ENCODE assay signal across 1 cellular context in the genomic region with DNA sequence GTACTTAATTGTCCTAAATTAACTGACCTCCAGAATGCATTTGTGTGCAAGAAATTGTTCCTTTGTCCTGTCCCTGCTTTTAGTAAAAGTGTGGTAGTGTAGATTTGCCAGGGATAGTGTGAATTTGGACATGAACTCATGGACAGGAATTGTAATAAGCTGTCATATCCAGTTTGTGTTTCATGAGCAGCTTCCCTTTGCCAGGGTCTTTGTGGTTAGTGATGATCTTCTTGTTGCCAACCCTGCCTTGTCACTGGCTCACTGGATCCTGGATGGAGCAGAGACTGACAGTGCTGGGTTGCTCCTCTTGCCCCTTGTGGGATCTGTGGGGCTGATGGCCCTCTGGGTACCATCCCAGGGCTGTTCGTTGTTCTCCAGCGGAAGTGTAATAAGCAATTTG.
TF ChIP-seq lines count a peak whose summit lies in the region.

No MANE protein-coding gene starts in this region.

TF ChIP-seq in SK-N-SH, 30 proteins besides CTCF, POLR2A, EP300 and RAD21:
- TF ChIP-seq, protein P1, sequence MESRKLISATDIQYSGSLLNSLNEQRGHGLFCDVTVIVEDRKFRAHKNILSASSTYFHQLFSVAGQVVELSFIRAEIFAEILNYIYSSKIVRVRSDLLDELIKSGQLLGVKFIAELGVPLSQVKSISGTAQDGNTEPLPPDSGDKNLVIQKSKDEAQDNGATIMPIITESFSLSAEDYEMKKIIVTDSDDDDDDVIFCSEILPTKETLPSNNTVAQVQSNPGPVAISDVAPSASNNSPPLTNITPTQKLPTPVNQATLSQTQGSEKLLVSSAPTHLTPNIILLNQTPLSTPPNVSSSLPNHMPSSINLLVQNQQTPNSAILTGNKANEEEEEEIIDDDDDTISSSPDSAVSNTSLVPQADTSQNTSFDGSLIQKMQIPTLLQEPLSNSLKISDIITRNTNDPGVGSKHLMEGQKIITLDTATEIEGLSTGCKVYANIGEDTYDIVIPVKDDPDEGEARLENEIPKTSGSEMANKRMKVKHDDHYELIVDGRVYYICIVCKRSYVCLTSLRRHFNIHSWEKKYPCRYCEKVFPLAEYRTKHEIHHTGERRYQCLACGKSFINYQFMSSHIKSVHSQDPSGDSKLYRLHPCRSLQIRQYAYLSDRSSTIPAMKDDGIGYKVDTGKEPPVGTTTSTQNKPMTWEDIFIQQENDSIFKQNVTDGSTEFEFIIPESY (IDR thresholded peaks at IDR 0.05; ENCODE audit: borderline replicate concordance, low read depth): no peak
- TF ChIP-seq NFIC (IDR thresholded peaks at IDR 0.05; ENCODE audit: borderline replicate concordance): peak; percentile 26; the same call in 1 of the 2 replicates
- TF ChIP-seq FOXM1 (IDR thresholded peaks at IDR 0.05; ENCODE audit: low read depth): no peak
- TF ChIP-seq TCF12 (IDR thresholded peaks at IDR 0.05): peak; percentile 24; the same call in 1 of the 2 replicates
- TF ChIP-seq, protein P2, sequence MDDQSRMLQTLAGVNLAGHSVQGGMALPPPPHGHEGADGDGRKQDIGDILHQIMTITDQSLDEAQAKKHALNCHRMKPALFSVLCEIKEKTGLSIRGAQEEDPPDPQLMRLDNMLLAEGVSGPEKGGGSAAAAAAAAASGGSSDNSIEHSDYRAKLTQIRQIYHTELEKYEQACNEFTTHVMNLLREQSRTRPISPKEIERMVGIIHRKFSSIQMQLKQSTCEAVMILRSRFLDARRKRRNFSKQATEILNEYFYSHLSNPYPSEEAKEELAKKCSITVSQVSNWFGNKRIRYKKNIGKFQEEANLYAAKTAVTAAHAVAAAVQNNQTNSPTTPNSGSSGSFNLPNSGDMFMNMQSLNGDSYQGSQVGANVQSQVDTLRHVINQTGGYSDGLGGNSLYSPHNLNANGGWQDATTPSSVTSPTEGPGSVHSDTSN (IDR thresholded peaks at IDR 0.05): peak; percentile 69
